Comparison of ENCODE assay signal across 36 cellular contexts in the genomic region with DNA sequence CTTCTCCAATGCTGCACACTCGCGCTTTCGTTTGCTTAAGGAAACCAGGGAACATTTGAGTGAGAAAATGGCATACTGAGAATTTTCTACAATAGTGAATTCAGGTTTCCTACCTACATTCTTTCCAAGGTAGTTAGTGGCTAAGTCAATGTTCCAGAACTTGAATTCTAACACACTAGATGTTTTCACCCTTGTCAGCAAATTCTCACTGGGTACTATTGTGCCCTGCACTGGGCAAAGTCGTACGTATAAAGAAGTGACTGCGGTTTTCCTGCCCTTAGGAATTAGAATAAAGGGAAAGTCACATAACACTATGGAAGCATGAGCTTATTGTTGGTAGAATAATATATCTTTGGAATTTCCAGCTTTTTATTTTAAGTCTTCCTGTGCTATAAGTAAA.
"Had no signal": no experiment of that assay in that cellular context is flagged by ENCODE, and none has a peak within 500 bp of the region (broad histone marks: within the 10 kb centered on the region; RNA-seq: fewer than 3 reads in every experiment).

No MANE protein-coding gene starts in this region.

- H3K9me3 Mint-ChIP-seq: activated B cell treated with CpG ODN at 0.5 μM for 24 hours; activated CD4-positive, alpha-beta memory T cell treated with anti-CD3 and anti-CD28 coated beads for 36 hours; activated naive CD4-positive, alpha-beta T cell treated with anti-CD3 and anti-CD28 coated beads for 36 hours; activated T-helper 17 cell treated with anti-CD3 and anti-CD28 coated beads, Interleukin-2, amount 50 U/mL, for 72 hours had no signal

- FAIRE-seq: astrocyte, TTC549 had no signal

- H3K36me3 ChIP-seq: adrenal gland, brain microvascular endothelial cell, breast epithelium had no signal

- H3K27ac ChIP-seq: adrenal gland, body of pancreas, brain microvascular endothelial cell, breast epithelium, VCaP had no signal

- H3K27me3 ChIP-seq: adrenal gland, body of pancreas, brain microvascular endothelial cell, breast epithelium had no signal

- DNase-seq: activated B cell treated with CpG ODN at 0.5 μM for 24 hours; activated CD4-positive, alpha-beta memory T cell treated with anti-CD3 and anti-CD28 coated beads for 36 hours; activated CD4-positive, alpha-beta T cell treated with anti-CD3 and anti-CD28 coated beads for 4 hours; activated CD4-positive, alpha-beta T cell treated with anti-CD3 and anti-CD28 coated beads, Interleukin-2, amount 10 ng/mL, durations not matched to agents 24 days and 14 days; activated CD4-positive, alpha-beta T cell treated with anti-CD3 and anti-CD28 coated beads, Interleukin-2, amount 50 U/mL, for 1 hour; activated CD4-positive, alpha-beta T cell treated with anti-CD3 and anti-CD28 coated beads, Interleukin-2, amount 50 U/mL, for 4 hours; activated CD4-positive, CD25-positive, alpha-beta regulatory T cell treated with anti-CD3 and anti-CD28 coated beads, Interleukin-2, amount 50 U/mL, for 72 hours; activated CD8-positive, alpha-beta memory T cell treated with anti-CD3 and anti-CD28 coated beads, Interleukin-2, amount 50 U/mL, for 4 hours; activated CD8-positive, alpha-beta T cell treated with anti-CD3 and anti-CD28 coated beads for 36 hours; activated effector memory CD4-positive, alpha-beta T cell treated with anti-CD3 and anti-CD28 coated beads, Interleukin-2, amount 50 U/mL, for 16 hours; activated gamma-delta T cell treated with Interleukin-2 at 50 U/mL for 16 hours; activated naive CD4-positive, alpha-beta T cell; activated naive CD4-positive, alpha-beta T cell treated with anti-CD3 and anti-CD28 coated beads for 36 hours; activated naive CD4-positive, alpha-beta T cell treated with anti-CD3 and anti-CD28 coated beads, Interleukin-2, amount 50 U/mL, for 16 hours; activated naive CD8-positive, alpha-beta T cell treated with anti-CD3 and anti-CD28 coated beads for 36 hours; activated T-cell treated with anti-CD3 and anti-CD28 coated beads for 4 hours; activated T-cell treated with anti-CD3 and anti-CD28 coated beads, Interleukin-2, amount 50 U/mL, for 1 hour; activated T-cell treated with anti-CD3 and anti-CD28 coated beads, Interleukin-2, amount 50 U/mL, for 4 hours; activated T-cell treated with anti-CD3 and anti-CD28 coated beads, Interleukin-2, amount 50 U/mL, for 72 hours; adrenal gland; amniotic stem cell; aorta; body of pancreas; brain microvascular endothelial cell; central memory CD4-positive, alpha-beta T cell; T-helper 2 cell; T-helper 9 cell had no signal

- H3K27ac Mint-ChIP-seq: activated B cell treated with CpG ODN at 0.5 μM for 24 hours; activated CD4-positive, alpha-beta memory T cell treated with anti-CD3 and anti-CD28 coated beads for 36 hours; activated CD4-positive, alpha-beta T cell treated with anti-CD3 and anti-CD28 coated beads, Interleukin-2, amount 10 ng/mL, durations not matched to agents 24 days and 14 days; activated CD8-positive, alpha-beta T cell treated with anti-CD3 and anti-CD28 coated beads for 36 hours; activated naive CD4-positive, alpha-beta T cell treated with anti-CD3 and anti-CD28 coated beads for 36 hours; activated naive CD4-positive, alpha-beta T cell treated with anti-CD3 and anti-CD28 coated beads, Interleukin-2, amount 50 U/mL, for 72 hours; activated naive CD8-positive, alpha-beta T cell treated with anti-CD3 and anti-CD28 coated beads for 36 hours; activated T-cell treated with anti-CD3 and anti-CD28 coated beads, Interleukin-2, amount 50 U/mL, for 72 hours; activated T-helper 1 cell treated with anti-CD3 and anti-CD28 coated beads, Interleukin-12 subunit alpha, Interleukin-12 subunit beta, Interleukin-2, Interleukin-4 antibody, amounts not matched to agents 30 ng/mL and 10 ng/mL and 1 ng/mL, durations not matched to agents 14 hours and 24 hours and 36 hours; activated T-helper 17 cell treated with anti-CD3 and anti-CD28 coated beads, Interleukin-2, amount 50 U/mL, for 72 hours; T-helper 1 cell treated with Interleukin-12 subunit alpha and Interleukin-12 subunit beta and Interleukin-4 antibody, amounts not matched to agents 30 μg/mL and 1 μg/mL, for 36 hours; T-helper 2 cell treated with Interferon-gamma antibody and Interleukin-4, amounts not matched to agents 5 μg/mL and 100 μg/mL, for 36 hours had no signal

- H3K4me3 Mint-ChIP-seq: activated B cell treated with CpG ODN at 0.5 μM for 24 hours; activated CD4-positive, alpha-beta memory T cell treated with anti-CD3 and anti-CD28 coated beads for 36 hours; activated CD4-positive, alpha-beta T cell treated with anti-CD3 and anti-CD28 coated beads, Interleukin-2, amount 10 ng/mL, durations not matched to agents 24 days and 14 days; activated CD8-positive, alpha-beta T cell treated with anti-CD3 and anti-CD28 coated beads for 36 hours; activated naive CD4-positive, alpha-beta T cell treated with anti-CD3 and anti-CD28 coated beads for 36 hours; activated naive CD8-positive, alpha-beta T cell treated with anti-CD3 and anti-CD28 coated beads for 36 hours; activated T-cell treated with anti-CD3 and anti-CD28 coated beads, Interleukin-2, amount 50 U/mL, for 4 hours; activated T-cell treated with anti-CD3 and anti-CD28 coated beads, Interleukin-2, amount 50 U/mL, for 72 hours; activated T-helper 1 cell treated with anti-CD3 and anti-CD28 coated beads, Interleukin-12 subunit alpha, Interleukin-12 subunit beta, Interleukin-2, Interleukin-4 antibody, amounts not matched to agents 30 ng/mL and 10 ng/mL and 1 ng/mL, durations not matched to agents 14 hours and 24 hours and 36 hours; activated T-helper 17 cell treated with anti-CD3 and anti-CD28 coated beads, Interleukin-2, amount 50 U/mL, for 72 hours; T-helper 1 cell treated with Interleukin-12 subunit alpha and Interleukin-12 subunit beta and Interleukin-4 antibody, amounts not matched to agents 30 μg/mL and 1 μg/mL, for 36 hours; T-helper 2 cell treated with Interferon-gamma antibody and Interleukin-4, amounts not matched to agents 5 μg/mL and 100 μg/mL, for 36 hours had no signal

- H3K4me1 ChIP-seq: adrenal gland, body of pancreas, breast epithelium had no signal

- H3K4me1 Mint-ChIP-seq: activated B cell treated with CpG ODN at 0.5 μM for 24 hours had no signal

- H3K9me3 ChIP-seq: adrenal gland, body of pancreas, breast epithelium had no signal

- H3K27me3 Mint-ChIP-seq: activated B cell treated with CpG ODN at 0.5 μM for 24 hours; activated CD4-positive, alpha-beta memory T cell treated with anti-CD3 and anti-CD28 coated beads for 36 hours; activated CD4-positive, alpha-beta T cell treated with anti-CD3 and anti-CD28 coated beads, Interleukin-2, amount 10 ng/mL, durations not matched to agents 24 days and 14 days; activated CD8-positive, alpha-beta T cell treated with anti-CD3 and anti-CD28 coated beads for 36 hours; activated naive CD8-positive, alpha-beta T cell treated with anti-CD3 and anti-CD28 coated beads for 36 hours; activated T-helper 17 cell treated with anti-CD3 and anti-CD28 coated beads, Interleukin-2, amount 50 U/mL, for 72 hours had no signal

- ATAC-seq: activated CD8-positive, alpha-beta T cell treated with anti-CD3 and anti-CD28 coated beads for 36 hours; activated naive CD4-positive, alpha-beta T cell treated with anti-CD3 and anti-CD28 coated beads, Interleukin-2, amount 50 U/mL, for 72 hours; activated T-cell treated with anti-CD3 and anti-CD28 coated beads, Interleukin-2, amount 50 U/mL, for 4 hours; activated T-cell treated with anti-CD3 and anti-CD28 coated beads, Interleukin-2, amount 50 U/mL, for 72 hours; activated T-helper 17 cell treated with anti-CD3 and anti-CD28 coated beads, Interleukin-2, amount 50 U/mL, for 72 hours; body of pancreas had no signal

- H3K4me3 ChIP-seq: adrenal gland, body of pancreas, breast epithelium had no signal
